In the genomic region with DNA sequence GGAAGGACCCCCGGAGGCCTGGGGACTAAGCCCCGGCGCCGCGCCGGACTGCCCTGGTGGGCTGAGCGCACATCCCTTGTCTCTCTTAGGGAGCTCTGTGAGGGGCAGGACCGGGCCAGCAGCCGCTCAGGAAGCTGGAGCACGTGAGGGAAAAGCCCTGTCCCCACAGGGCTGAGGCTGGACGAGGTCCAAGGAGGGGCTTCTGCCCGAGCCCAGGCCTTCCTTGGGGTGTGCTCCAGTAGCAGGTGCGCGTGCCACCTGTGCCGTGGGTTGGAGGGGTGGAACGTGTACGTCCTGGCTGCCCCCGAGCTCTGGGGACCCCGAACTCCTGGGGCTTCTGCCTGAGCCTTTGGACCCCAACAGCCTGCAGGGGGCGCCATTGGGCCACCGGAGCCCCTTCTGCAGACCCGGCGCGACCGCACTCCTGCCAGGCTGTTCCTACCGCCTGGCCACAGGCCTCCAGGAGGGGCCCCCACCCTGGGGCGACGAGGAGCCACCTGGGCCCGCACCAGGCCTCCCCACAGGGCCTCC, we compare ENCODE assay signal across 7 cellular contexts. TPM values are rescaled to one million over a fixed set of nuclear protein-coding genes. Genes with fewer than 3 reads are reported as not detected.
DNase-seq lines count a peak whose midpoint lies in the region; ATAC-seq and TF ChIP-seq lines count a peak whose summit lies in the region.

No MANE protein-coding gene starts in this region.

- H3K4me3 ChIP-seq in adipocyte (ENCODE audit: low read length) (no peak overlapping the region), right atrium auricular region (no peak overlapping the region), smooth muscle cell (no peak overlapping the region)

- H3K4me2 ChIP-seq in smooth muscle cell, result no peak overlapping the region

- no peaks in the 10 kb centered on the region for H3K27me3 Mint-ChIP-seq in T-helper 17 cell

- WGBS in smooth muscle cell (ENCODE audit: low lambda C conversion rate), result 31% methylated on average over 16 of the region's 29 CpGs

- H3K4me3 Mint-ChIP-seq in T-helper 17 cell, result no peak overlapping the region

- H3K4me1 ChIP-seq in adipocyte (ENCODE audit: control insufficient read depth, insufficient read depth, low read length) (no peaks in the 10 kb centered on the region), right atrium auricular region (peaks cover 0 to 21% of the 10 kb centered on the region in 2 donors), smooth muscle cell (ENCODE audit: low read depth) (peaks cover 8% of the 10 kb centered on the region)

- H3K79me2 ChIP-seq in smooth muscle cell (ENCODE audit: low read depth), result no peaks in the 10 kb centered on the region

- H3K36me3 ChIP-seq in adipocyte (ENCODE audit: control insufficient read depth, insufficient read depth, low read length, severe bottlenecking) (no peaks in the 10 kb centered on the region), right atrium auricular region (no peaks in the 10 kb centered on the region), smooth muscle cell (ENCODE audit: low read depth) (no peaks in the 10 kb centered on the region)

- H3K27ac ChIP-seq in right atrium auricular region (no peak overlapping the region), smooth muscle cell (ENCODE audit: low read depth) (no peak overlapping the region)

- no peak overlapping the region for H2AFZ ChIP-seq in smooth muscle cell (ENCODE audit: low read depth)

- no peaks in the 10 kb centered on the region for H3K4me1 Mint-ChIP-seq in T-helper 17 cell

- peak; percentile 90 for TF ChIP-seq CTCF in GM12874 (IDR thresholded peaks at IDR 0.05; ENCODE audit: insufficient read depth, low read depth, low read length)
- TF ChIP-seq CTCF in right atrium auricular region (IDR thresholded peaks at IDR 0.05), result peak; percentile 68 to 85
- TF ChIP-seq CTCF in smooth muscle cell (IDR thresholded peaks at IDR 0.05; ENCODE audit: borderline replicate concordance, insufficient read depth, poor library complexity, severe bottlenecking), result peak; percentile 88

- H4K20me1 ChIP-seq in smooth muscle cell (ENCODE audit: low read depth), result no peaks in the 10 kb centered on the region

- peaks cover 4% of the 10 kb centered on the region for H3K27me3 ChIP-seq in adipocyte (replicated peaks; ENCODE audit: control insufficient read depth, insufficient read depth, low read length)
- no peaks in the 10 kb centered on the region for H3K27me3 ChIP-seq in right atrium auricular region
- H3K27me3 ChIP-seq in smooth muscle cell (ENCODE audit: low read depth), result no peaks in the 10 kb centered on the region

- no peaks in the 10 kb centered on the region for H3K9me3 ChIP-seq in T-helper 17 cell (ENCODE audit: control insufficient read depth, low read length, poor library complexity, severe bottlenecking)
- H3K9me3 ChIP-seq in adipocyte (ENCODE audit: control insufficient read depth, low read length), result no peaks in the 10 kb centered on the region
- no peaks in the 10 kb centered on the region for H3K9me3 ChIP-seq in right atrium auricular region
- no peaks in the 10 kb centered on the region for H3K9me3 ChIP-seq in smooth muscle cell (replicated peaks; ENCODE audit: low read depth)

- DNase-seq in NCI-H1048 (lab: John Stamatoyannopoulos, UW), result peak; percentile 29
- DNase-seq in T-helper 17 cell, result peak; percentile 68 to 78 (median 75)
- DNase-seq in adipocyte (ENCODE audit: low read depth), result peak; percentile 80
- DNase-seq in right atrium auricular region (ENCODE audit: low spot score), result no peak
- peak; percentile 54 for DNase-seq in smooth muscle cell (lab: John Stamatoyannopoulos, UW; ENCODE audit: unreplicated experiment)

- H3K36me3 Mint-ChIP-seq in T-helper 17 cell (ENCODE audit: low read depth), result no peaks in the 10 kb centered on the region

- H3K9ac ChIP-seq in adipocyte (ENCODE audit: low read length) (no peak overlapping the region), smooth muscle cell (ENCODE audit: low read depth) (no peak overlapping the region)

- no peak overlapping the region for H3K27ac Mint-ChIP-seq in T-helper 17 cell

- ATAC-seq in T-helper 17 cell (peak; percentile 65), GM19328 (IDR thresholded peaks at IDR 0.05; ENCODE audit: unreplicated experiment) (no peak)

- no peaks in the 10 kb centered on the region for H3F3A ChIP-seq in smooth muscle cell (ENCODE audit: low read depth)

RNA-seq across cellular contexts. Expression of a gene that starts 27.2 kb away (rescaled TPM):
- total RNA-seq in T-helper 17 cell (10 to 100 TPM; 73.4 to 91.8 TPM), right atrium auricular region (1 to 10 TPM; 3.7 to 5.3 TPM), smooth muscle cell (4.0 and 19.4 TPM in 2 replicates)
- polyA plus RNA-seq in smooth muscle cell, result 12.5 and 14.7 TPM in 2 replicates

RNA-seq across cellular contexts. Expression of a gene that starts 27.4 kb away (rescaled TPM):
- 10 to 100 TPM; 18.4 to 18.5 TPM for total RNA-seq in T-helper 17 cell
- total RNA-seq in right atrium auricular region, result 10 to 100 TPM; 59.0 to 75.4 TPM
- 29.9 and 30.4 TPM in 2 replicates for total RNA-seq in smooth muscle cell
- polyA plus RNA-seq in smooth muscle cell, result 49.0 and 50.5 TPM in 2 replicates

RNA-seq across cellular contexts. Expression of a gene that starts 36.4 kb away (rescaled TPM):
- total RNA-seq in T-helper 17 cell (10 to 100 TPM; 24.9 to 36.0 TPM), right atrium auricular region (10 to 100 TPM; 15.6 to 20.1 TPM), smooth muscle cell (57.1 and 63.9 TPM in 2 replicates)
- 55.4 and 57.3 TPM in 2 replicates for polyA plus RNA-seq in smooth muscle cell

RNA-seq across cellular contexts. Expression of a gene that starts 44.6 kb away (rescaled TPM):
- under 1 TPM in 1 of 2 donors, not detected in 1; 0.12 TPM for total RNA-seq in T-helper 17 cell
- 10 to 100 TPM in 1 of 2 donors, 1 to 10 TPM in 1; 2.6 to 15.4 TPM for total RNA-seq in right atrium auricular region
- 6.4 and 6.6 TPM in 2 replicates for total RNA-seq in smooth muscle cell
- polyA plus RNA-seq in smooth muscle cell, result 13.6 and 15.1 TPM in 2 replicates
